In the genomic region with DNA sequence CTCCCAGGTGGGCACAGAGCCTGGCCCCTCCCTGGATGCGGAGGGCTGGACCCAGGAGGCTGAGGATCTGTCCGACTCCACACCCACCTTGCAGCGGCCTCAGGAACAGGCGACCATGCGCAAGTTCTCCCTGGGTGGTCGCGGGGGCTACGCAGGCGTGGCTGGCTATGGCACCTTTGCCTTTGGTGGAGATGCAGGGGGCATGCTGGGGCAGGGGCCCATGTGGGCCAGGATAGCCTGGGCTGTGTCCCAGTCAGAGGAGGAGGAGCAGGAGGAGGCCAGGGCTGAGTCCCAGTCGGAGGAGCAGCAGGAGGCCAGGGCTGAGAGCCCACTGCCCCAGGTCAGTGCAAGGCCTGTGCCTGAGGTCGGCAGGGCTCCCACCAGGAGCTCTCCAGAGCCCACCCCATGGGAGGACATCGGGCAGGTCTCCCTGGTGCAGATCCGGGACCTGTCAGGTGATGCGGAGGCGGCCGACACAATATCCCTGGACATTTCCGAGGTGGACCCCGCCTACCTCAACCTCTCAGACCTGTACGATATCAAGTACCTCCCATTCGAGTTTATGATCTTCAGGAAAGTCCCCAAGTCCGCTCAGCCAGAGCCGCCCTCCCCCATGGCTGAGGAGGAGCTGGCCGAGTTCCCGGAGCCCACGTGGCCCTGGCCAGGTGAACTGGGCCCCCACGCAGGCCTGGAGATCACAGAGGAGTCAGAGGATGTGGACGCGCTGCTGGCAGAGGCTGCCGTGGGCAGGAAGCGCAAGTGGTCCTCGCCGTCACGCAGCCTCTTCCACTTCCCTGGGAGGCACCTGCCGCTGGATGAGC, we compare ENCODE assay signal across 14 cellular contexts. TPM values are rescaled to one million over a fixed set of nuclear protein-coding genes. Genes with fewer than 3 reads are reported as not detected.
DNase-seq lines count a peak whose midpoint lies in the region; ATAC-seq, FAIRE-seq and TF ChIP-seq lines count a peak whose summit lies in the region.
"Had no signal": no experiment of that assay in that cellular context is flagged by ENCODE, and none has a peak within 500 bp of the region (broad histone marks: within the 10 kb centered on the region; RNA-seq: fewer than 3 reads in every experiment).

No MANE protein-coding gene starts in this region.

- no peaks in the 10 kb centered on the region for H3K4me1 Mint-ChIP-seq in activated T-cell treated with anti-CD3 and anti-CD28 coated beads, Interleukin-2, amount 50 U/mL, for 72 hours (ENCODE audit: low read depth)
- no peaks in the 10 kb centered on the region for H3K4me1 Mint-ChIP-seq in activated T-helper 17 cell treated with anti-CD3 and anti-CD28 coated beads, Interleukin-2, amount 50 U/mL, for 72 hours
- H3K4me1 Mint-ChIP-seq: activated naive CD8-positive, alpha-beta T cell treated with anti-CD3 and anti-CD28 coated beads, Interleukin-2, amount 10 ng/mL, durations not matched to agents 7 days and 5 days; CD4-positive, CD25-positive, alpha-beta regulatory T cell had no signal

- TF ChIP-seq EP300 in GM12878 (IDR thresholded peaks at IDR 0.05; ENCODE audit: borderline replicate concordance in 1 of 2, control insufficient read depth in 1 of 2, low read depth in 2 of 2, low read length in 2 of 2): no peak

- SMC1A ChIA-PET in GM12878 (lab: Charles Lee; ENCODE audit: uncharacterized antibody, unreplicated experiment): no interaction called here

- H3K4me1 ChIP-seq in HEK293 (ENCODE audit: control insufficient read depth, insufficient read depth, low read length): no peaks in the 10 kb centered on the region
- no peaks in the 10 kb centered on the region for H3K4me1 ChIP-seq in GM12878 (ENCODE audit: control insufficient read depth, insufficient read depth, low read length)
- H3K4me1 ChIP-seq in small intestine (ENCODE audit: control insufficient read depth in 2 of 2, insufficient read depth in 1 of 2, low read depth in 1 of 2, low read length in 1 of 2): no peaks in the 10 kb centered on the region

- no peaks in the 10 kb centered on the region for H4K20me1 ChIP-seq in GM12878 (ENCODE audit: control insufficient read depth, insufficient read depth)

- H3K36me3 ChIP-seq in HEK293 (ENCODE audit: control insufficient read depth in 2 of 2, insufficient read depth in 1 of 2, low read length in 2 of 2): no peaks in the 10 kb centered on the region
- H3K36me3 ChIP-seq in GM12878 (ENCODE audit: control insufficient read depth in 2 of 2, insufficient read depth in 2 of 2, low read length in 1 of 2): no peaks in the 10 kb centered on the region
- H3K36me3 ChIP-seq in kidney epithelial cell (ENCODE audit: control insufficient read depth, insufficient read depth, low read length): no peaks in the 10 kb centered on the region
- no peaks in the 10 kb centered on the region for H3K36me3 ChIP-seq in small intestine (ENCODE audit: control insufficient read depth in 2 of 2, insufficient read depth in 2 of 2, low read length in 2 of 2)

- FAIRE-seq in GM12878 (lab: Jason Lieb, UNC) (no peak), small intestine (lab: Jason Lieb, UNC) (no peak)

- H3K9me3 ChIP-seq in HEK293 (ENCODE audit: control insufficient read depth, insufficient read depth, low read depth, low read length) (no peaks in the 10 kb centered on the region), GM12878 (replicated peaks; ENCODE audit: control insufficient read depth, insufficient read depth, low read length) (no peaks in the 10 kb centered on the region; the same call in 2 of the 3 replicates), small intestine (ENCODE audit: control insufficient read depth, low read depth) (no peaks in the 10 kb centered on the region)

- H3K4me3 Mint-ChIP-seq in activated T-cell treated with anti-CD3 and anti-CD28 coated beads, Interleukin-2, amount 50 U/mL, for 72 hours: no peak overlapping the region
- no peak overlapping the region for H3K4me3 Mint-ChIP-seq in activated T-helper 17 cell treated with anti-CD3 and anti-CD28 coated beads, Interleukin-2, amount 50 U/mL, for 72 hours
- H3K4me3 Mint-ChIP-seq: activated naive CD8-positive, alpha-beta T cell treated with anti-CD3 and anti-CD28 coated beads, Interleukin-2, amount 10 ng/mL, durations not matched to agents 7 days and 5 days; CD4-positive, CD25-positive, alpha-beta regulatory T cell; dendritic cell treated with granulocyte-macrophage colony-stimulating factor and Interleukin-4, amounts not matched to agents 40 ng/mL and 50 ng/mL, for 4 days; WTC11 had no signal

- TF ChIP-seq CTCF in HEK293 (tag by site-specific recombination; IDR thresholded peaks at IDR 0.05) (no peak), GM12878 (IDR thresholded peaks at IDR 0.05 in 2 of 3, conservative IDR thresholded peaks at IDR 0.05 in 1 of 3; ENCODE audit: control insufficient read depth in 2 of 3, extremely low read depth in 1 of 3, insufficient read depth in 1 of 3, low read depth in 3 of 3, low read length in 3 of 3) (no peak), kidney epithelial cell (IDR thresholded peaks at IDR 0.05; ENCODE audit: insufficient read depth, low read length, poor library complexity, severe bottlenecking) (no peak)

- no peaks in the 10 kb centered on the region for H3K79me2 ChIP-seq in GM12878 (ENCODE audit: control insufficient read depth, insufficient read depth, low read length)

- POLR2A ChIA-PET in HEK293 (lab: Yijun Ruan, JAX): no interaction called here
- POLR2A ChIA-PET in GM12878 (lab: Charles Lee): no interaction called here

- CTCF ChIA-PET in HEK293 (lab: Yijun Ruan, JAX): interaction anchor here (0.6 kb wide), 1 partner anchor 135 kb away, joined by 3 read pairs; no protein-coding TSS in a partner anchor
- CTCF ChIA-PET in GM12878 (lab: Yijun Ruan, JAX): no interaction called here

- no peak for DNase-seq in GM12878 (ENCODE audit: low read depth, low spot score)
- DNase-seq in kidney epithelial cell (ENCODE audit: low read depth): peak; percentile 31
- DNase-seq in small intestine: peak; percentile 53
- no peak for DNase-seq in activated T-cell treated with anti-CD3 and anti-CD28 coated beads, Interleukin-2, amount 50 U/mL, for 72 hours
- DNase-seq in OCI-M1 (lab: John Stamatoyannopoulos, UW): no peak
- DNase-seq in HuH-7.5 (ENCODE audit: low spot score): no peak
- DNase-seq: activated naive CD8-positive, alpha-beta T cell treated with anti-CD3 and anti-CD28 coated beads, Interleukin-2, amount 10 ng/mL, durations not matched to agents 7 days and 5 days; CD4-positive, CD25-positive, alpha-beta regulatory T cell; NCI-H1694 had no signal

- H3K27me3 Mint-ChIP-seq in activated T-cell treated with anti-CD3 and anti-CD28 coated beads, Interleukin-2, amount 50 U/mL, for 72 hours (ENCODE audit: low read depth): no peaks in the 10 kb centered on the region
- H3K27me3 Mint-ChIP-seq in activated T-helper 17 cell treated with anti-CD3 and anti-CD28 coated beads, Interleukin-2, amount 50 U/mL, for 72 hours: no peaks in the 10 kb centered on the region
- H3K27me3 Mint-ChIP-seq: activated naive CD8-positive, alpha-beta T cell treated with anti-CD3 and anti-CD28 coated beads, Interleukin-2, amount 10 ng/mL, durations not matched to agents 7 days and 5 days; CD4-positive, CD25-positive, alpha-beta regulatory T cell; IgD-negative memory B cell had no signal

- no peak for TF ChIP-seq POLR2A in GM12878 (IDR thresholded peaks at IDR 0.05; ENCODE audit: low read depth, low read length)

- no peak overlapping the region for H3K27ac ChIP-seq in HEK293 (ENCODE audit: extremely low read depth, low read depth, low read length)
- no peak overlapping the region for H3K27ac ChIP-seq in GM12878 (ENCODE audit: control insufficient read depth, insufficient read depth)
- H3K27ac ChIP-seq in small intestine (ENCODE audit: low read depth in 1 of 2, low read length in 1 of 2): no peak overlapping the region

- in situ Hi-C loops in GM12878 (cut with MboI): no loop called here

- intact Hi-C loops in GM12878 (cut with micrococcal nuclease; ENCODE audit: unreplicated experiment): no loop called here

- H2AFZ ChIP-seq in GM12878 (ENCODE audit: control insufficient read depth, low read depth, low read length): no peak overlapping the region

- WGBS in GM12878 (ENCODE audit: insufficient coverage, insufficient replicate concordance, low lambda C conversion rate, missing lambda C conversion rate): 45% methylated on average over 34 of the region's 34 CpGs
- WGBS in small intestine, 3 donors: 23 to 59% (median 39%) methylated on average over 34 of the region's 34 CpGs

- no peaks in the 10 kb centered on the region for H3K36me3 Mint-ChIP-seq in activated T-cell treated with anti-CD3 and anti-CD28 coated beads, Interleukin-2, amount 50 U/mL, for 72 hours (ENCODE audit: insufficient read depth in 2 of 2)
- H3K36me3 Mint-ChIP-seq in activated T-helper 17 cell treated with anti-CD3 and anti-CD28 coated beads, Interleukin-2, amount 50 U/mL, for 72 hours (ENCODE audit: low read depth): no peaks in the 10 kb centered on the region
- H3K36me3 Mint-ChIP-seq: activated naive CD8-positive, alpha-beta T cell treated with anti-CD3 and anti-CD28 coated beads, Interleukin-2, amount 10 ng/mL, durations not matched to agents 7 days and 5 days; IgD-negative memory B cell; WTC11 had no signal

- ATAC-seq in GM12878: peak; percentile 41
- ATAC-seq in activated T-cell treated with anti-CD3 and anti-CD28 coated beads, Interleukin-2, amount 50 U/mL, for 72 hours (replicated peaks in 1 of 2): no peak
- no peak for ATAC-seq in activated T-helper 17 cell treated with anti-CD3 and anti-CD28 coated beads, Interleukin-2, amount 50 U/mL, for 72 hours (replicated peaks)
- ATAC-seq: WTC11 had no signal

- H3K4me3 ChIP-seq in HEK293 (ENCODE audit: low read depth, low read length): no peak overlapping the region
- no peak overlapping the region for H3K4me3 ChIP-seq in GM12878
- H3K4me3 ChIP-seq in kidney epithelial cell (ENCODE audit: low read depth, low read length): no peak overlapping the region
- H3K4me3 ChIP-seq in small intestine (ENCODE audit: low read depth in 1 of 2, low read length in 2 of 2): no peak overlapping the region

- H3K9ac ChIP-seq in GM12878 (ENCODE audit: control insufficient read depth, insufficient read depth, low read length): no peak overlapping the region

- no peak overlapping the region for H3K27ac Mint-ChIP-seq in activated T-cell treated with anti-CD3 and anti-CD28 coated beads, Interleukin-2, amount 50 U/mL, for 72 hours
- no peak overlapping the region for H3K27ac Mint-ChIP-seq in activated T-helper 17 cell treated with anti-CD3 and anti-CD28 coated beads, Interleukin-2, amount 50 U/mL, for 72 hours
- H3K27ac Mint-ChIP-seq: activated naive CD8-positive, alpha-beta T cell treated with anti-CD3 and anti-CD28 coated beads, Interleukin-2, amount 10 ng/mL, durations not matched to agents 7 days and 5 days; CD4-positive, CD25-positive, alpha-beta regulatory T cell; dendritic cell treated with granulocyte-macrophage colony-stimulating factor and Interleukin-4, amounts not matched to agents 40 ng/mL and 50 ng/mL, for 4 days; WTC11 had no signal

- TF ChIP-seq RAD21 in GM12878 (IDR thresholded peaks at IDR 0.05; ENCODE audit: insufficient read depth, low read depth, low read length): no peak

- H3K9me3 Mint-ChIP-seq in activated T-cell treated with anti-CD3 and anti-CD28 coated beads, Interleukin-2, amount 50 U/mL, for 72 hours: no peaks in the 10 kb centered on the region
- H3K9me3 Mint-ChIP-seq in activated T-helper 17 cell treated with anti-CD3 and anti-CD28 coated beads, Interleukin-2, amount 50 U/mL, for 72 hours: no peaks in the 10 kb centered on the region
- H3K9me3 Mint-ChIP-seq: activated naive CD8-positive, alpha-beta T cell treated with anti-CD3 and anti-CD28 coated beads, Interleukin-2, amount 10 ng/mL, durations not matched to agents 7 days and 5 days; CD4-positive, CD25-positive, alpha-beta regulatory T cell; dendritic cell treated with granulocyte-macrophage colony-stimulating factor and Interleukin-4, amounts not matched to agents 40 ng/mL and 50 ng/mL, for 4 days; IgD-negative memory B cell; WTC11 had no signal

- H3K4me2 ChIP-seq in GM12878 (ENCODE audit: control insufficient read depth, insufficient read depth): no peak overlapping the region

- H3K27me3 ChIP-seq in GM12878 (replicated peaks in 1 of 2; ENCODE audit: control insufficient read depth in 2 of 2, insufficient read depth in 2 of 2, low read length in 1 of 2) (no peaks in the 10 kb centered on the region; a peak in 1 of 4 replicates), kidney epithelial cell (ENCODE audit: control insufficient read depth, insufficient read depth, low read length) (peaks cover 38% of the 10 kb centered on the region), small intestine (ENCODE audit: control insufficient read depth in 2 of 2, insufficient read depth in 2 of 2, low read length in 2 of 2) (no peaks in the 10 kb centered on the region)

- no TSS peak for BruUV-seq in GM12878 (replicated peaks; lab: Mats Ljungman, UMichigan)

- RAD21 ChIA-PET in GM12878 (lab: Charles Lee; ENCODE audit: unreplicated experiment): no interaction called here

RNA-seq across cellular contexts. Expression of gene TRIM11, which starts 34.2 kb away (rescaled TPM):
- 55.6 and 58.1 TPM in 2 replicates for total RNA-seq in GM12878 (2013; cell fraction: nucleolus; rRNA removed)
- total RNA-seq in GM12878 (2014; rRNA removed) (16.5 and 17.3 TPM in 2 replicates), GM12878 (2014; rRNA removed; fragmentation: Illumina TruSeq; extraction: Trizol) (13.5 TPM in 2 replicates), GM12878 (2021) (32.5 and 33.7 TPM in 2 replicates), kidney epithelial cell (47.0 and 59.9 TPM in 2 replicates)
- polyA plus RNA-seq in GM12878 (2011; ENCODE audit: low read depth): 9.5 TPM
- polyA plus RNA-seq in GM12878 (2011; rRNA removed) (6.4 and 8.5 TPM in 2 replicates), GM12878 (2014; fragmentation: Illumina TruSeq; extraction: Trizol) (6.5 and 11.3 TPM in 2 replicates), GM12878 (2014; fragmentation: Nextera tagmentation; extraction: Ambion mirVana) (1 to 10 TPM; 1.3 to 3.0 TPM), GM12878 (2014; rRNA removed) (18.8 and 24.6 TPM in 2 replicates), GM12878 (2016; fragmentation: Nextera tagmentation; extraction: Ambion mirVana) (10 to 100 TPM; 12.9 to 15.0 TPM), small intestine (10 to 100 TPM; 16.8 to 21.6 (median 19.1) TPM)
- 9.4 and 12.8 TPM in 2 replicates for polyA plus RNA-seq in GM12878 (2011; cell fraction: cytosol; rRNA removed)
- polyA plus RNA-seq in GM12878 (2011; cell fraction: nucleus; rRNA removed): 43.2 and 61.8 TPM in 2 replicates
- polyA plus RNA-seq in GM12878 (2012): 14.5 and 20.0 TPM in 2 replicates
- 17.0 and 31.3 TPM in 2 replicates for polyA minus RNA-seq in GM12878 (2011; rRNA and poly(A)+ RNA removed)
- 9.0 and 10.5 TPM in 2 replicates for polyA minus RNA-seq in GM12878 (2011; cell fraction: cytosol; rRNA and poly(A)+ RNA removed)
- 20.8 and 36.9 TPM in 2 replicates for polyA minus RNA-seq in GM12878 (2011; cell fraction: nucleus; rRNA and poly(A)+ RNA removed)
- 10 to 100 TPM; 43.5 to 51.4 TPM for total RNA-seq in activated T-cell treated with anti-CD3 and anti-CD28 coated beads, Interleukin-2, amount 50 U/mL, for 72 hours
- 10 to 100 TPM; 41.7 to 48.6 TPM for total RNA-seq in activated T-helper 17 cell treated with anti-CD3 and anti-CD28 coated beads, Interleukin-2, amount 50 U/mL, for 72 hours

RNA-seq across cellular contexts. Expression of gene TRIM17, which starts 44.3 kb away (rescaled TPM):
- total RNA-seq in GM12878 (2013; cell fraction: nucleolus; rRNA removed): not detected in 2 replicates
- total RNA-seq in GM12878 (2014; rRNA removed) (0.11 TPM in 1 of 2 replicates, not detected in the other), GM12878 (2014; rRNA removed; fragmentation: Illumina TruSeq; extraction: Trizol) (not detected in 2 replicates), GM12878 (2021) (not detected in 2 replicates), kidney epithelial cell (4.6 and 6.1 TPM in 2 replicates)
- polyA plus RNA-seq in GM12878 (2011; ENCODE audit: low read depth): 0.17 TPM
- polyA plus RNA-seq in GM12878 (2011; rRNA removed) (not detected in 2 replicates), GM12878 (2014; fragmentation: Illumina TruSeq; extraction: Trizol) (not detected in 2 replicates), GM12878 (2014; fragmentation: Nextera tagmentation; extraction: Ambion mirVana) (not detected), GM12878 (2014; rRNA removed) (not detected in 2 replicates), GM12878 (2016; fragmentation: Nextera tagmentation; extraction: Ambion mirVana) (under 1 TPM; 0.16 to 0.32 TPM), small intestine (under 1 TPM in 1 of 3 donors, not detected in 2; 0.48 TPM)
- not detected in 2 replicates for polyA plus RNA-seq in GM12878 (2011; cell fraction: cytosol; rRNA removed)
- polyA plus RNA-seq in GM12878 (2011; cell fraction: nucleus; rRNA removed): not detected in 2 replicates
- polyA plus RNA-seq in GM12878 (2012): 0.37 and 0.39 TPM in 2 replicates
- polyA minus RNA-seq in GM12878 (2011; rRNA and poly(A)+ RNA removed): not detected in 2 replicates
- not detected in 2 replicates for polyA minus RNA-seq in GM12878 (2011; cell fraction: cytosol; rRNA and poly(A)+ RNA removed)
- not detected in 2 replicates for polyA minus RNA-seq in GM12878 (2011; cell fraction: nucleus; rRNA and poly(A)+ RNA removed)
- total RNA-seq in activated T-cell treated with anti-CD3 and anti-CD28 coated beads, Interleukin-2, amount 50 U/mL, for 72 hours: 1 to 10 TPM; 1.6 to 6.2 TPM
- total RNA-seq in activated T-helper 17 cell treated with anti-CD3 and anti-CD28 coated beads, Interleukin-2, amount 50 U/mL, for 72 hours: 1 to 10 TPM; 1.7 to 1.9 TPM
- polyA plus RNA-seq: IgD-negative memory B cell had no signal

Comparison
In these comparisons a context has a peak if more than half of its experiments do, and no peak if none do; other contexts are left out.
1. DNase-seq: peak in kidney epithelial cell (single experiment) and small intestine (single experiment); none in GM12878 (single experiment), activated T-cell treated with anti-CD3 and anti-CD28 coated beads, Interleukin-2, amount 50 U/mL, for 72 hours (0 of 2), OCI-M1 (single experiment) and HuH-7.5 (single experiment).